In the genomic region with DNA sequence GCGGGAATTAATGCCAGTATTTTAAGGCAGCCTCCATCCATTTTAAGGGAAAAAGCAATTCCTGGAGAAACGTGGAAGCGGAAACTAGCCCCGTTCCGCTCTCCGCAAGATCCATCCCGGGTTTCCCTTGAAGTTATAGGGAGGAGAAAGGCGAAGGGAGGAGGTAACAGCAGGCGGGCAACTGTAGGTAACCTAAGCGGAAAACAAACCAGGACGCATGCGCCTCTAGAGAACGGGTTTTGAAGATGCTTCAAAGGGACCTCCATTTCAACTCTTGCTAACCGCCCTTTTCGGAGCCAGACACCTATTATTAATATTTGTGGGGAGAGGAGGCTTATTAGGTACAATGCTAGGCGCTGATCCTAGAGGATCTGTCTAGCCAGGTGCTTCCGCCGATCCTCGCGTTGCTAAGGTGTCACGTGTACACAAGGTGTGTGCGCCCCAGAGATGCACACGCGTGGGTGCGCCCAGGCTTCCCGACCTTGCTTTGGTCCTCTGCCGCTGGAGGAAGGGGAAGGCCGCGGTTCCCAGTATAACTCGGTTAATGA, we compare ENCODE assay signal across 16 cellular contexts. TPM values are rescaled to one million over a fixed set of nuclear protein-coding genes. Genes with fewer than 3 reads are reported as not detected.
DNase-seq lines count a peak whose midpoint lies in the region; ATAC-seq and TF ChIP-seq lines count a peak whose summit lies in the region.
"Had no signal": no experiment of that assay in that cellular context is flagged by ENCODE, and none has a peak within 500 bp of the region (broad histone marks: within the 10 kb centered on the region; RNA-seq: fewer than 3 reads in every experiment).

No MANE protein-coding gene starts in this region.

- no peak overlapping the region for H2BK120ac ChIP-seq in neuronal stem cell (ENCODE audit: low read depth, low read length)

- H3K9ac ChIP-seq in neuronal stem cell (ENCODE audit: low read depth, low read length, poor library complexity): no peak overlapping the region

- no peak overlapping the region for H2BK15ac ChIP-seq in neuronal stem cell (ENCODE audit: low read length)

- no peak for TF ChIP-seq CTCF in left ventricle myocardium inferior (IDR thresholded peaks at IDR 0.05; ENCODE audit: borderline replicate concordance)

- H4K8ac ChIP-seq in neuronal stem cell (ENCODE audit: low read depth, low read length): no peak overlapping the region

- H2AK5ac ChIP-seq in neuronal stem cell (ENCODE audit: low read depth, low read length): no peak overlapping the region

- H3K36me3 ChIP-seq in left ventricle myocardium inferior (peaks cover 20% of the 10 kb centered on the region), neuronal stem cell (replicated peaks in 1 of 2; ENCODE audit: control insufficient read depth in 2 of 2, insufficient read depth in 2 of 2, low read length in 2 of 2) (no peaks in the 10 kb centered on the region)
- H3K36me3 ChIP-seq: transverse colon had no signal

- no peak overlapping the region for H2BK12ac ChIP-seq in neuronal stem cell (ENCODE audit: low read length)

- H3K27ac Mint-ChIP-seq in natural killer cell treated with Interleukin-12 subunit alpha and Interleukin-12 subunit beta and Interleukin-15 and Interleukin-18, amount 100 ng/mL, for 72 hours: no peak overlapping the region
- H3K27ac Mint-ChIP-seq: T-helper 1 cell treated with Interleukin-12 subunit alpha and Interleukin-12 subunit beta and Interleukin-4 antibody, amounts not matched to agents 30 μg/mL and 1 μg/mL, for 36 hours had no signal

- no peak overlapping the region for H2AFZ ChIP-seq in neuronal stem cell (ENCODE audit: low read length)

- DNase-seq in DMS53 (lab: John Stamatoyannopoulos, UW) (peak; percentile 13), DMS53 treated with DMSO at 0.1 percent for 48 hours (lab: John Stamatoyannopoulos, UW; ENCODE audit: unreplicated experiment) (no peak), NCI-H526 (lab: John Stamatoyannopoulos, UW) (peak; percentile 27 to 48), left ventricle myocardium inferior (no peak), neuronal stem cell (ENCODE audit: low spot score) (peak; percentile 75), AML-193 (lab: John Stamatoyannopoulos, UW) (no peak), LoVo (ENCODE audit: low spot score) (no peak)
- no peak for DNase-seq in natural killer cell treated with Interleukin-12 subunit alpha and Interleukin-12 subunit beta and Interleukin-15 and Interleukin-18, amount 100 ng/mL, for 72 hours (ENCODE audit: low spot score)
- DNase-seq: activated effector memory CD4-positive, alpha-beta T cell treated with Interleukin-2 at 50 U/mL for 16 hours; Karpas-422; occipital lobe; OCI-M1; transverse colon had no signal

- WGBS in neuronal stem cell (ENCODE audit: extremely low coverage in 2 of 2, insufficient read length in 2 of 2, insufficient replicate concordance in 1 of 2), 2 donors: no CpG with 5 or more reads among the region's 30 CpGs

- peaks cover 90% of the 10 kb centered on the region for H3K27me3 ChIP-seq in left ventricle myocardium inferior (ENCODE audit: low read depth)
- peaks cover 70 to 99% (median 99%) of the 10 kb centered on the region in 3 experiments for H3K27me3 ChIP-seq in neuronal stem cell (ENCODE audit: control insufficient read depth in 3 of 3, insufficient read depth in 3 of 3, low read depth in 1 of 3, low read length in 3 of 3)

- peaks cover 55 to 72% of the 10 kb centered on the region in 2 donors for H3K27me3 Mint-ChIP-seq in natural killer cell treated with Interleukin-12 subunit alpha and Interleukin-12 subunit beta and Interleukin-15 and Interleukin-18, amount 100 ng/mL, for 72 hours

- no peak overlapping the region for H3K4me3 Mint-ChIP-seq in natural killer cell treated with Interleukin-12 subunit alpha and Interleukin-12 subunit beta and Interleukin-15 and Interleukin-18, amount 100 ng/mL, for 72 hours
- H3K4me3 Mint-ChIP-seq: T-helper 1 cell treated with Interleukin-12 subunit alpha and Interleukin-12 subunit beta and Interleukin-4 antibody, amounts not matched to agents 30 μg/mL and 1 μg/mL, for 36 hours had no signal

- peak overlapping the region; percentile 6 for H3K18ac ChIP-seq in neuronal stem cell (ENCODE audit: low read length)

- H3K14ac ChIP-seq in neuronal stem cell (ENCODE audit: low read length): no peak overlapping the region

- no peak overlapping the region for H4K91ac ChIP-seq in neuronal stem cell (ENCODE audit: low read depth, low read length, poor library complexity)

- H3K4me1 ChIP-seq in left ventricle myocardium inferior (peaks cover 73% of the 10 kb centered on the region), neuronal stem cell (ENCODE audit: control insufficient read depth in 2 of 2, insufficient read depth in 1 of 2, low read depth in 1 of 2, low read length in 2 of 2) (peaks cover 0 to 4% of the 10 kb centered on the region in 2 donors)
- H3K4me1 ChIP-seq: transverse colon had no signal

- no peak overlapping the region for H3K4ac ChIP-seq in neuronal stem cell (ENCODE audit: low read length)

- H3K4me3 ChIP-seq in left ventricle myocardium inferior (no peak overlapping the region), neuronal stem cell (ENCODE audit: low read length in 2 of 2) (no peak overlapping the region)
- H3K4me3 ChIP-seq: transverse colon had no signal

- H2BK5ac ChIP-seq in neuronal stem cell (ENCODE audit: low read length): no peak overlapping the region

- intact Hi-C loops in left ventricle myocardium inferior (cut with micrococcal nuclease): no loop called here

- H3K4me2 ChIP-seq in neuronal stem cell (ENCODE audit: insufficient read depth, low read length, poor library complexity, severe bottlenecking): no peak overlapping the region

- H3K23ac ChIP-seq in neuronal stem cell (ENCODE audit: low read depth, low read length, poor library complexity): no peak overlapping the region

- no peak for ATAC-seq in natural killer cell treated with Interleukin-12 subunit alpha and Interleukin-12 subunit beta and Interleukin-15 and Interleukin-18, amount 100 ng/mL, for 72 hours

- no peaks in the 10 kb centered on the region for H3K9me3 Mint-ChIP-seq in natural killer cell treated with Interleukin-12 subunit alpha and Interleukin-12 subunit beta and Interleukin-15 and Interleukin-18, amount 100 ng/mL, for 72 hours
- H3K9me3 Mint-ChIP-seq: T-helper 1 cell treated with Interleukin-12 subunit alpha and Interleukin-12 subunit beta and Interleukin-4 antibody, amounts not matched to agents 30 μg/mL and 1 μg/mL, for 36 hours had no signal

- peak overlapping the region; percentile 94 for H3K27ac ChIP-seq in left ventricle myocardium inferior (replicated peaks)
- H3K27ac ChIP-seq in neuronal stem cell (replicated peaks; ENCODE audit: low read length): no peak overlapping the region
- H3K27ac ChIP-seq: 22Rv1, transverse colon had no signal

- no peaks in the 10 kb centered on the region for H3K4me1 Mint-ChIP-seq in natural killer cell treated with Interleukin-12 subunit alpha and Interleukin-12 subunit beta and Interleukin-15 and Interleukin-18, amount 100 ng/mL, for 72 hours (ENCODE audit: low read depth in 2 of 2)

- H3K79me1 ChIP-seq in neuronal stem cell (ENCODE audit: low read depth, low read length): no peaks in the 10 kb centered on the region

- no peaks in the 10 kb centered on the region for H3K9me3 ChIP-seq in left ventricle myocardium inferior (replicated peaks)
- peaks cover 2 to 4% of the 10 kb centered on the region in 2 donors for H3K9me3 ChIP-seq in neuronal stem cell (replicated peaks in 1 of 2; ENCODE audit: control insufficient read depth in 2 of 2, insufficient read depth in 1 of 2, low read depth in 1 of 2, low read length in 2 of 2)
- H3K9me3 ChIP-seq: transverse colon had no signal

- no peaks in the 10 kb centered on the region for H3K36me3 Mint-ChIP-seq in natural killer cell treated with Interleukin-12 subunit alpha and Interleukin-12 subunit beta and Interleukin-15 and Interleukin-18, amount 100 ng/mL, for 72 hours

RNA-seq across cellular contexts. Expression of a gene that starts 6.2 kb away (rescaled TPM):
- 75.1 TPM for total RNA-seq in left ventricle myocardium inferior
- not detected for polyA plus RNA-seq in neuronal stem cell (2013, experiment 1 of 2)
- polyA plus RNA-seq in neuronal stem cell (2013, experiment 2 of 2): not detected
- not detected for total RNA-seq in natural killer cell treated with Interleukin-12 subunit alpha and Interleukin-12 subunit beta and Interleukin-15 and Interleukin-18, amount 100 ng/mL, for 72 hours
- total RNA-seq: endothelial cell of umbilical vein, occipital lobe, transverse colon had no signal
- polyA plus RNA-seq: endothelial cell of umbilical vein had no signal

Comparison
In these comparisons a context has a peak if more than half of its experiments do, and no peak if none do; other contexts are left out.
1. DNase-seq: peak in DMS53 (single experiment), NCI-H526 (2 of 2) and neuronal stem cell (single experiment); none in DMS53 treated with DMSO at 0.1 percent for 48 hours (single experiment), left ventricle myocardium inferior (single experiment), AML-193 (0 of 2), natural killer cell treated with Interleukin-12 subunit alpha and Interleukin-12 subunit beta and Interleukin-15 and Interleukin-18, amount 100 ng/mL, for 72 hours (single experiment) and LoVo (single experiment).
2. RNA of a gene that starts 6.2 kb away (total RNA-seq): 75.1 TPM in left ventricle myocardium inferior (single experiment); not detected in natural killer cell treated with Interleukin-12 subunit alpha and Interleukin-12 subunit beta and Interleukin-15 and Interleukin-18, amount 100 ng/mL, for 72 hours; every median in the first group is over 10 times any median in the second.